8 cellular contexts compared by ENCODE assay signal in genomic region chr14:101947904-101948665, GRCh38.
DNase-seq lines count a peak whose midpoint lies in the region; ATAC-seq and TF ChIP-seq lines count a peak whose summit lies in the region.

No MANE protein-coding gene starts in this region.

- H3K27ac Mint-ChIP-seq in central memory CD8-positive, alpha-beta T cell (ENCODE audit: low read depth) = peak overlapping the region; percentile 99

- ATAC-seq in GM19035 (IDR thresholded peaks at IDR 0.05; ENCODE audit: unreplicated experiment) (peak; percentile 95), HG03342 (IDR thresholded peaks at IDR 0.05; ENCODE audit: unreplicated experiment) (peak; percentile 96)
- peak; percentile 96 for ATAC-seq in central memory CD8-positive, alpha-beta T cell (replicated peaks; ENCODE audit: extremely low read depth, poor library complexity, severe bottlenecking)

- no peaks in the 10 kb centered on the region for H3K9me3 Mint-ChIP-seq in central memory CD8-positive, alpha-beta T cell

- peak overlapping the region; percentile 89 for H3K4me3 Mint-ChIP-seq in central memory CD8-positive, alpha-beta T cell

- no peak for TF ChIP-seq CTCF in AG10803 (conservative IDR thresholded peaks at IDR 0.05; ENCODE audit: low read length)

- DNase-seq in AG10803 (ENCODE audit: low read depth) (peak; percentile 100), NCI-H345 treated with DMSO at 0.1 percent for 48 hours (lab: John Stamatoyannopoulos, UW; ENCODE audit: unreplicated experiment) (peak; percentile 98), inferior parietal cortex (ENCODE audit: extremely low spot score) (peak; percentile 99), smooth muscle cell of the brain vasculature (ENCODE audit: low read depth, low spot score) (peak; percentile 100)
- peak; percentile 99 for DNase-seq in activated CD4-positive, CD25-positive, alpha-beta regulatory T cell treated with anti-CD3 and anti-CD28 coated beads, Interleukin-2, amount 50 U/mL, for 16 hours (ENCODE audit: low read depth, low spot score)
- DNase-seq in central memory CD8-positive, alpha-beta T cell (ENCODE audit: low spot score in 2 of 2) = peak; percentile 97 to 100

- peak overlapping the region; percentile 96 for H3K4me3 ChIP-seq in AG10803 (ENCODE audit: low read length)

- peaks cover 9% of the 10 kb centered on the region for H3K36me3 Mint-ChIP-seq in central memory CD8-positive, alpha-beta T cell (ENCODE audit: insufficient read depth)

- peaks cover 25% of the 10 kb centered on the region for H3K4me1 Mint-ChIP-seq in central memory CD8-positive, alpha-beta T cell

- H3K27me3 Mint-ChIP-seq in central memory CD8-positive, alpha-beta T cell = peaks cover 39% of the 10 kb centered on the region

Comparison
In these comparisons a context has a peak if more than half of its experiments do, and no peak if none do; other contexts are left out.
1. Peak in every context shown above with its lines: DNase-seq, ATAC-seq and H3K4me3 ChIP-seq.